Comparison of ENCODE assay signal across 1 cellular context in the genomic region with DNA sequence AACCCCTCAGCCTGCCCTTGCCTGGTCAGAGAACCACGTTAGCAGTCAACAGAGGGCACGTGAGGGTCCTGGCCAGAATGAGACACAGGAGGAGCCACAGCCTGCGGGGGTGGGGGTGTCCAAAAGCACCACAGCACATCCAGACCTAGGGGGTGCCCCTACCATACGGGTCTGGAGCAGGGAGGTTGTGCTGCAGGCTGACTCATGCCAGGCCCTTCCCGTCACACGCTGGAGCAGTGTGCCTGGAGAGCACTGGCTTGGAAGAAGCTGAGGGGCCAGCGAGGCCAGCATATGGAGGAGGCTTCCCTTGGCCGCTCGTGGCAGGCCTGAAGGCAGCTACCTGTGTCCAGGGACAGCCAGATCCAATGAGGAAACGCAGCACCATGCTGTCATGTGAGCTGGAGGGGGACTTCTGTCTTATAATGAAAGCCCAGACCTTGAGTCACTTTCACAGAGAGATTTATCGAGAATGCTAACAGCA.
TF ChIP-seq lines count a peak whose summit lies in the region.

No MANE protein-coding gene starts in this region.

TF ChIP-seq in IMR-90, 13 proteins besides CTCF, POLR2A, EP300 and RAD21:
- TF ChIP-seq, protein P1, sequence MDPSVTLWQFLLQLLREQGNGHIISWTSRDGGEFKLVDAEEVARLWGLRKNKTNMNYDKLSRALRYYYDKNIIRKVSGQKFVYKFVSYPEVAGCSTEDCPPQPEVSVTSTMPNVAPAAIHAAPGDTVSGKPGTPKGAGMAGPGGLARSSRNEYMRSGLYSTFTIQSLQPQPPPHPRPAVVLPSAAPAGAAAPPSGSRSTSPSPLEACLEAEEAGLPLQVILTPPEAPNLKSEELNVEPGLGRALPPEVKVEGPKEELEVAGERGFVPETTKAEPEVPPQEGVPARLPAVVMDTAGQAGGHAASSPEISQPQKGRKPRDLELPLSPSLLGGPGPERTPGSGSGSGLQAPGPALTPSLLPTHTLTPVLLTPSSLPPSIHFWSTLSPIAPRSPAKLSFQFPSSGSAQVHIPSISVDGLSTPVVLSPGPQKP (IDR thresholded peaks at IDR 0.05; ENCODE audit: borderline replicate concordance, low read depth, low read length): no peak
- no peak for TF ChIP-seq SMC3 (IDR thresholded peaks at IDR 0.05; ENCODE audit: low read depth, low read length)
- no peak for TF ChIP-seq MAFK (IDR thresholded peaks at IDR 0.05; ENCODE audit: low read depth, low read length)
- no peak for TF ChIP-seq RFX5 (IDR thresholded peaks at IDR 0.05; ENCODE audit: low read depth, low read length)
- TF ChIP-seq CEBPB (IDR thresholded peaks at IDR 0.05; ENCODE audit: low read depth, low read length): no peak
- TF ChIP-seq FOS (IDR thresholded peaks at IDR 0.05; ENCODE audit: low read depth, low read length): no peak
- TF ChIP-seq NFE2L2 (IDR thresholded peaks at IDR 0.05; ENCODE audit: low read depth, low read length): no peak
- TF ChIP-seq MXI1 (IDR thresholded peaks at IDR 0.05; ENCODE audit: borderline replicate concordance, low read depth, low read length): no peak
- no peak for TF ChIP-seq MAZ (IDR thresholded peaks at IDR 0.05; ENCODE audit: borderline replicate concordance, low read depth, low read length)
- no peak for TF ChIP-seq CHD1 (IDR thresholded peaks at IDR 0.05; ENCODE audit: low read depth, low read length)
- no peak for TF ChIP-seq USF2 (IDR thresholded peaks at IDR 0.05; ENCODE audit: low read depth, low read length)
- TF ChIP-seq RCOR1 (IDR thresholded peaks at IDR 0.05; ENCODE audit: insufficient replicate concordance, low read length): no peak
- TF ChIP-seq BHLHE40 (IDR thresholded peaks at IDR 0.05; ENCODE audit: low read depth, low read length): no peak
TF ChIP-seq in IMR-90: peak in this region for 0.
